ENCODE assay signal across 17 cellular contexts in the genomic region with DNA sequence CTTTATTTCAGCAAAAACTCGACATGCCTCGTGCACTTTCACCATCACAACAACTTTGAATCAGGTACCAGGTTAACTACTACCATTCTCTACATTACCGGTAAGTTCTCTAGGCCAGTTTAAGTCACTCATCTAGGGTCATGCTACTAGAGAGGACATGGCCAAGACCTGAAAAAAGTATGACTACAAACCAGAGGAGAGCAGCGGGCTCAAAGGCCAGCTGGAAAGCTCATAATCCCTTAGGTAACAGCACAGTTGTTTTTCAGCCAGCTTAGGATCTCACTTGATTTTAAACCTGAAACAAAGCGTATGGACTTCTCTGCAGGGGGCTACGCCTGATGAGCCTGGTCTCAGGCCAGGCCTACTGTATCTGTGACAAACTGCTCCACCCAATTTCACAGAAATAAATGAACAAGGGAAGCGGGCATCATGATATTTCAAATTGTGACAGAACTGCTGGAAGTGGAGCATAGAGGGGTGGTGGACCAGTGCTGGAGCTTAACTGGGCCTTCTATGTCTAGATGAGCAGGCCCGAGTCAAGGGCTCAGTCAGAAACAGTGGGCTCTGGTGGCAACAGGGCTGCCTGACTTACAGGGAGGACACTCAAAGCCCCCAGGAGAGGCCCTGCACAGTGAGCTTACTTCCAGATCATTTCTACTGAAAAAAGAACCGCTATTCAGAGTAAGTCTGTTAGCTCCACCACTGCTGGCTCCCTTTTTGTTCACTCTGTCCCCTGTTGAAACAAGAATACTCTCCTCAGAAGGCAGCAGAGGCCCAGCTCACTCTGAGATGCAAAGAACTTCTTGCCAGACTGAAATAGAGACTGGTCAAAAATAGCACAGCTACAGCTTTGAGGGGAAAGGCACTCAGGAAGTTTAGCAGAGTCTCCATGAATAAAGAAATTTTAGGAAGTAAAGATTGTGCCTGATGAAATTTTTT. TPM values are rescaled to one million over a fixed set of nuclear protein-coding genes. Genes with fewer than 3 reads are reported as not detected.
DNase-seq lines count a peak whose midpoint lies in the region; FAIRE-seq and TF ChIP-seq lines count a peak whose summit lies in the region.
"Had no signal": no experiment of that assay in that cellular context is flagged by ENCODE, and none has a peak within 500 bp of the region (broad histone marks: within the 10 kb centered on the region; RNA-seq: fewer than 3 reads in every experiment).

No MANE protein-coding gene starts in this region.

- H3K9ac ChIP-seq in mesendoderm (ENCODE audit: low read length), result peak overlapping the region; percentile 38

- no peak for TF ChIP-seq CTCF in HFFc6 (IDR thresholded peaks at IDR 0.05)

- H3K23ac ChIP-seq in mesendoderm (ENCODE audit: low read length), result no peak overlapping the region

- H3K4me3 ChIP-seq in mesendoderm (ENCODE audit: low read length), result no peak overlapping the region
- H3K4me3 ChIP-seq: adrenal gland, hepatocyte, pancreas had no signal

- H3K4me1 Mint-ChIP-seq in HFFc6 (ENCODE audit: low read depth), result peaks cover 17% of the 10 kb centered on the region
- H3K4me1 Mint-ChIP-seq: stimulated activated memory B cell treated with anti-CD40 and anti-IgM and Interleukin-4, amounts not matched to agents 10 μg/mL and 1 μg/mL and 100 μg/mL, for 72 hours had no signal

- H3K56ac ChIP-seq in mesendoderm (ENCODE audit: low read length), result peak overlapping the region; percentile 79

- no peak overlapping the region for H3K4me3 Mint-ChIP-seq in HFFc6
- H3K4me3 Mint-ChIP-seq: CD14-positive monocyte; stimulated activated memory B cell treated with anti-CD40 and anti-IgM and Interleukin-4, amounts not matched to agents 10 μg/mL and 1 μg/mL and 100 μg/mL, for 72 hours had no signal

- no peaks in the 10 kb centered on the region for H3K36me3 Mint-ChIP-seq in HFFc6 (ENCODE audit: low read depth)
- H3K36me3 Mint-ChIP-seq: stimulated activated memory B cell treated with anti-CD40 and anti-IgM and Interleukin-4, amounts not matched to agents 10 μg/mL and 1 μg/mL and 100 μg/mL, for 72 hours had no signal

- H2BK15ac ChIP-seq in mesendoderm (replicated peaks; ENCODE audit: low read depth), result no peak overlapping the region

- no peak overlapping the region for H3K27ac Mint-ChIP-seq in HFFc6
- H3K27ac Mint-ChIP-seq: stimulated activated memory B cell treated with anti-CD40 and anti-IgM and Interleukin-4, amounts not matched to agents 10 μg/mL and 1 μg/mL and 100 μg/mL, for 72 hours had no signal

- peaks cover 3% of the 10 kb centered on the region; the same call in 1 of the 2 replicates for H3K27me3 Mint-ChIP-seq in HFFc6 (ENCODE audit: insufficient read depth)
- H3K27me3 Mint-ChIP-seq: stimulated activated memory B cell treated with anti-CD40 and anti-IgM and Interleukin-4, amounts not matched to agents 10 μg/mL and 1 μg/mL and 100 μg/mL, for 72 hours had no signal

- DNase-seq in NCI-H524 (lab: John Stamatoyannopoulos, UW), result peak; percentile 30 to 77
- DNase-seq in cerebellum (ENCODE audit: low spot score), result peak; percentile 33
- peak; percentile 70 for DNase-seq in mesendoderm
- DNase-seq in substantia nigra (lab: John Stamatoyannopoulos, UW), result peak in 9 of 49 donors; percentile 12 to 41 (median 21)
- no peak for DNase-seq in HFFc6
- no peak for DNase-seq in NCI-H345 (lab: John Stamatoyannopoulos, UW)
- no peak for DNase-seq in cortex of kidney (lab: John Stamatoyannopoulos, UW)
- no peak for DNase-seq in RCC 7860 (ENCODE audit: low spot score)
- DNase-seq: activated T-cell treated with anti-CD3 and anti-CD28 coated beads for 4 hours, adrenal gland, H7, NCI-H2081 treated with DMSO at 0.1 percent for 48 hours, pancreas had no signal

- H3K4me2 ChIP-seq in mesendoderm (ENCODE audit: low read length), result no peak overlapping the region
- H3K4me2 ChIP-seq: hepatocyte had no signal

- peak overlapping the region; percentile 10 for H2AK5ac ChIP-seq in mesendoderm (ENCODE audit: low read length)

- H3K27me3 ChIP-seq in mesendoderm (ENCODE audit: insufficient read depth, low read length, poor library complexity), result no peaks in the 10 kb centered on the region
- H3K27me3 ChIP-seq: adrenal gland, hepatocyte, pancreas had no signal

- peaks cover 2% of the 10 kb centered on the region for H3K36me3 ChIP-seq in mesendoderm (ENCODE audit: control insufficient read depth, insufficient read depth, low read length)
- H3K36me3 ChIP-seq: adrenal gland had no signal

- H4K5ac ChIP-seq in mesendoderm (ENCODE audit: low read length), result no peak overlapping the region

- FAIRE-seq in RCC 7860 (lab: Jason Lieb, UNC), result no peak
- FAIRE-seq: pancreas had no signal

- H3K4ac ChIP-seq in mesendoderm (ENCODE audit: low read depth, low read length), result peak overlapping the region; percentile 19

- no peak overlapping the region for H4K8ac ChIP-seq in mesendoderm (ENCODE audit: low read depth, low read length)

- peak overlapping the region; percentile 82 for H3K27ac ChIP-seq in mesendoderm (ENCODE audit: low read depth, low read length)
- peak overlapping the region; percentile 59 for H3K27ac ChIP-seq in substantia nigra (ENCODE audit: low read depth, low read length, poor library complexity, severe bottlenecking)
- H3K27ac ChIP-seq: adrenal gland, hepatocyte, VCaP had no signal

- H3K18ac ChIP-seq in mesendoderm (ENCODE audit: low read length), result peak overlapping the region; percentile 76

- H2BK5ac ChIP-seq in mesendoderm (ENCODE audit: low read length), result peak overlapping the region; percentile 89

- peaks cover 6% of the 10 kb centered on the region for H3K79me1 ChIP-seq in mesendoderm (ENCODE audit: low read length)

- H3K9me3 Mint-ChIP-seq in HFFc6, result no peaks in the 10 kb centered on the region
- H3K9me3 Mint-ChIP-seq: stimulated activated memory B cell treated with anti-CD40 and anti-IgM and Interleukin-4, amounts not matched to agents 10 μg/mL and 1 μg/mL and 100 μg/mL, for 72 hours had no signal

- H3K4me1 ChIP-seq in mesendoderm (ENCODE audit: control insufficient read depth, low read depth, low read length), result peaks cover 20% of the 10 kb centered on the region

- no peaks in the 10 kb centered on the region for H3K79me2 ChIP-seq in mesendoderm (ENCODE audit: control insufficient read depth, insufficient read depth, low read length)
- H3K79me2 ChIP-seq: hepatocyte had no signal

- no CpG with 5 or more reads among the region's 9 CpGs for WGBS in mesendoderm (ENCODE audit: extremely low coverage, insufficient coverage, low lambda C conversion rate)

- peak overlapping the region; percentile 84 for H2BK120ac ChIP-seq in mesendoderm (ENCODE audit: low read depth, low read length)

RNA-seq across cellular contexts. Expression of a gene that starts 47.0 kb away (rescaled TPM):
- total RNA-seq in cerebellum, result 87.7 TPM
- 10.9 TPM for polyA plus RNA-seq in mesendoderm (2013, experiment 1 of 2)
- polyA plus RNA-seq in mesendoderm (2013, experiment 2 of 2), result 12.6 TPM
- 1 to 10 TPM; 1.7 to 2.7 (median 2.2) TPM for total RNA-seq in HFFc6 (2021; fragmentation: NEBNext Ultra II Directional; extraction: Animal tissue kit (Norgen Biotek cat#: 25700))

Comparison
In these comparisons a context has a peak if more than half of its experiments do, and no peak if none do; other contexts are left out.
1. DNase-seq: peak in NCI-H524 (2 of 2), cerebellum (single experiment) and mesendoderm (single experiment); none in HFFc6 (single experiment), NCI-H345 (single experiment), cortex of kidney (single experiment) and RCC 7860 (single experiment).
2. RNA of a gene that starts 47.0 kb away (total RNA-seq): 87.7 TPM in cerebellum (single experiment); 1.7 to 2.7 TPM in HFFc6; every median in the first group is over 10 times any median in the second.